In the genomic region with DNA sequence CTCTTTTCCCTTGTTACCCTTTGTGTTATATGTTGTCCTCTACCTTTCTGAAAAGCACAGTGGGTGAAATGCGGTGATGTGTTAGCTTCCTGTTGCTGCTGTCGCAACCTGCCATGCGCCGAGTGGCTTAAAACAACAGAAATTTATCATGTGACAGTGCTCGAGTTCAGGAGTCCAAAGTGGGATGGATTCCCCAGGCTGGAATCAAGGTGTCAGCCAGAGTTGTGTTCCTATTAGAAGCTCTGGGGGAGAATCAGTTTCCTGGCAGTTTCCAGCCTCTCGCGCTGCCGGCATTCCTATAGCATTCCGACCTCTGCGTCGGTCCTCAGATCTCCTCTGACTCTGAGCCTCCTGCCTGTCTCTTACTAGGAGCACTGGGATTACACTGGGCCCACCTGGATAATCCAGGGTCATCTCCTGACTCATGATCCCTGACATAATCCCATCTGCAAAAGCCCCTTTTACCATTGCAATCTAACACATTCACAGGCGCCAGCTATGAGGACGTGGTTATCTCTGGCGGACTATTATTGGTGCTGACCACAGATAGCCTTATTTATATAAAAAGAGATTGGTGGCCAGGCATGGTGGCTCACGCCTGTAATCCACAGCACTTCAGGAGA, we compare ENCODE assay signal across 1 cellular context.
A peak's percentile ranks its signal among the peaks of the same experiment; 100 is the strongest.
TF ChIP-seq lines count a peak whose summit lies in the region.

No MANE protein-coding gene starts in this region.

TF ChIP-seq in HepG2, 621 proteins besides CTCF, POLR2A, EP300 and RAD21 (continued from another document and continues in another):
- TF ChIP-seq, protein P1, sequence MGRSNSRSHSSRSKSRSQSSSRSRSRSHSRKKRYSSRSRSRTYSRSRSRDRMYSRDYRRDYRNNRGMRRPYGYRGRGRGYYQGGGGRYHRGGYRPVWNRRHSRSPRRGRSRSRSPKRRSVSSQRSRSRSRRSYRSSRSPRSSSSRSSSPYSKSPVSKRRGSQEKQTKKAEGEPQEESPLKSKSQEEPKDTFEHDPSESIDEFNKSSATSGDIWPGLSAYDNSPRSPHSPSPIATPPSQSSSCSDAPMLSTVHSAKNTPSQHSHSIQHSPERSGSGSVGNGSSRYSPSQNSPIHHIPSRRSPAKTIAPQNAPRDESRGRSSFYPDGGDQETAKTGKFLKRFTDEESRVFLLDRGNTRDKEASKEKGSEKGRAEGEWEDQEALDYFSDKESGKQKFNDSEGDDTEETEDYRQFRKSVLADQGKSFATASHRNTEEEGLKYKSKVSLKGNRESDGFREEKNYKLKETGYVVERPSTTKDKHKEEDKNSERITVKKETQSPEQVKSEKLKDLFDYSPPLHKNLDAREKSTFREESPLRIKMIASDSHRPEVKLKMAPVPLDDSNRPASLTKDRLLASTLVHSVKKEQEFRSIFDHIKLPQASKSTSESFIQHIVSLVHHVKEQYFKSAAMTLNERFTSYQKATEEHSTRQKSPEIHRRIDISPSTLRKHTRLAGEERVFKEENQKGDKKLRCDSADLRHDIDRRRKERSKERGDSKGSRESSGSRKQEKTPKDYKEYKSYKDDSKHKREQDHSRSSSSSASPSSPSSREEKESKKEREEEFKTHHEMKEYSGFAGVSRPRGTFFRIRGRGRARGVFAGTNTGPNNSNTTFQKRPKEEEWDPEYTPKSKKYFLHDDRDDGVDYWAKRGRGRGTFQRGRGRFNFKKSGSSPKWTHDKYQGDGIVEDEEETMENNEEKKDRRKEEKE (IDR thresholded peaks at IDR 0.05) = no peak
- TF ChIP-seq, protein P2, sequence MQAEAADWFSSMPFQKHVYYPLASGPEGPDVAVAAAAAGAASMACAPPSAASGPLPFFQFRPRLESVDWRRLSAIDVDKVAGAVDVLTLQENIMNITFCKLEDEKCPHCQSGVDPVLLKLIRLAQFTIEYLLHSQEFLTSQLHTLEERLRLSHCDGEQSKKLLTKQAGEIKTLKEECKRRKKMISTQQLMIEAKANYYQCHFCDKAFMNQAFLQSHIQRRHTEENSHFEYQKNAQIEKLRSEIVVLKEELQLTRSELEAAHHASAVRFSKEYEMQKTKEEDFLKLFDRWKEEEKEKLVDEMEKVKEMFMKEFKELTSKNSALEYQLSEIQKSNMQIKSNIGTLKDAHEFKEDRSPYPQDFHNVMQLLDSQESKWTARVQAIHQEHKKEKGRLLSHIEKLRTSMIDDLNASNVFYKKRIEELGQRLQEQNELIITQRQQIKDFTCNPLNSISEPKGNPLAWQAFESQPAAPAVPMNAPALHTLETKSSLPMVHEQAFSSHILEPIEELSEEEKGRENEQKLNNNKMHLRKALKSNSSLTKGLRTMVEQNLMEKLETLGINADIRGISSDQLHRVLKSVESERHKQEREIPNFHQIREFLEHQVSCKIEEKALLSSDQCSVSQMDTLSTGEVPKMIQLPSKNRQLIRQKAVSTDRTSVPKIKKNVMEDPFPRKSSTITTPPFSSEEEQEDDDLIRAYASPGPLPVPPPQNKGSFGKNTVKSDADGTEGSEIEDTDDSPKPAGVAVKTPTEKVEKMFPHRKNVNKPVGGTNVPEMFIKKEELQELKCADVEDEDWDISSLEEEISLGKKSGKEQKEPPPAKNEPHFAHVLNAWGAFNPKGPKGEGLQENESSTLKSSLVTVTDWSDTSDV (CRISPR knock-in tag; IDR thresholded peaks at IDR 0.05) = no peak
- TF ChIP-seq KDM4B (CRISPR knock-in tag; IDR thresholded peaks at IDR 0.05) (no peak), ZNF552 (CRISPR knock-in tag; IDR thresholded peaks at IDR 0.05; ENCODE audit: borderline replicate concordance) (no peak), ZNF329 (CRISPR knock-in tag; IDR thresholded peaks at IDR 0.05; ENCODE audit: low read depth) (no peak), KAT7 (CRISPR knock-in tag; IDR thresholded peaks at IDR 0.05; ENCODE audit: borderline replicate concordance) (no peak), ZNF605 (CRISPR knock-in tag; IDR thresholded peaks at IDR 0.05) (peak; percentile 91), ZSCAN25 (CRISPR knock-in tag; IDR thresholded peaks at IDR 0.05) (no peak), MED1 (CRISPR knock-in tag; IDR thresholded peaks at IDR 0.05) (peak; percentile 87), ZNF678 (CRISPR knock-in tag; IDR thresholded peaks at IDR 0.05) (no peak), RXRB (CRISPR knock-in tag; IDR thresholded peaks at IDR 0.05; ENCODE audit: borderline replicate concordance) (peak; percentile 85), ZMYM2 (CRISPR knock-in tag; IDR thresholded peaks at IDR 0.05) (no peak; the same call in 1 of the 2 replicates), NR1H2 (CRISPR knock-in tag; IDR thresholded peaks at IDR 0.05; ENCODE audit: borderline replicate concordance, low read depth) (no peak), SSRP1 (CRISPR knock-in tag; IDR thresholded peaks at IDR 0.05) (no peak), ZNF441 (CRISPR knock-in tag; IDR thresholded peaks at IDR 0.05; ENCODE audit: borderline replicate concordance) (peak; percentile 43; the same call in 1 of the 2 replicates), ZNF431 (CRISPR knock-in tag; IDR thresholded peaks at IDR 0.05; ENCODE audit: borderline replicate concordance, low read depth) (peak; percentile 75; the same call in 1 of the 2 replicates), CENPX (CRISPR knock-in tag; IDR thresholded peaks at IDR 0.05) (no peak), ZSCAN20 (CRISPR knock-in tag; IDR thresholded peaks at IDR 0.05; ENCODE audit: borderline replicate concordance) (no peak), ZNF205 (CRISPR knock-in tag; IDR thresholded peaks at IDR 0.05) (no peak; the same call in 1 of the 2 replicates), TOE1 (CRISPR knock-in tag; IDR thresholded peaks at IDR 0.05) (no peak), NR2F6 (IDR thresholded peaks at IDR 0.05) (peak; percentile 21; the same call in 1 of the 2 replicates), NR2F6 (CRISPR knock-in tag; IDR thresholded peaks at IDR 0.05) (no peak; the same call in 1 of the 2 replicates), SMAD9 (CRISPR knock-in tag; IDR thresholded peaks at IDR 0.05) (no peak), IKZF1 (IDR thresholded peaks at IDR 0.05) (no peak), SATB2 (CRISPR knock-in tag; IDR thresholded peaks at IDR 0.05) (no peak)
- TF ChIP-seq, protein P3, sequence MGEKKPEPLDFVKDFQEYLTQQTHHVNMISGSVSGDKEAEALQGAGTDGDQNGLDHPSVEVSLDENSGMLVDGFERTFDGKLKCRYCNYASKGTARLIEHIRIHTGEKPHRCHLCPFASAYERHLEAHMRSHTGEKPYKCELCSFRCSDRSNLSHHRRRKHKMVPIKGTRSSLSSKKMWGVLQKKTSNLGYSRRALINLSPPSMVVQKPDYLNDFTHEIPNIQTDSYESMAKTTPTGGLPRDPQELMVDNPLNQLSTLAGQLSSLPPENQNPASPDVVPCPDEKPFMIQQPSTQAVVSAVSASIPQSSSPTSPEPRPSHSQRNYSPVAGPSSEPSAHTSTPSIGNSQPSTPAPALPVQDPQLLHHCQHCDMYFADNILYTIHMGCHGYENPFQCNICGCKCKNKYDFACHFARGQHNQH (CRISPR knock-in tag; IDR thresholded peaks at IDR 0.05) = no peak; the same call in 1 of the 2 replicates
- TF ChIP-seq, protein P4, sequence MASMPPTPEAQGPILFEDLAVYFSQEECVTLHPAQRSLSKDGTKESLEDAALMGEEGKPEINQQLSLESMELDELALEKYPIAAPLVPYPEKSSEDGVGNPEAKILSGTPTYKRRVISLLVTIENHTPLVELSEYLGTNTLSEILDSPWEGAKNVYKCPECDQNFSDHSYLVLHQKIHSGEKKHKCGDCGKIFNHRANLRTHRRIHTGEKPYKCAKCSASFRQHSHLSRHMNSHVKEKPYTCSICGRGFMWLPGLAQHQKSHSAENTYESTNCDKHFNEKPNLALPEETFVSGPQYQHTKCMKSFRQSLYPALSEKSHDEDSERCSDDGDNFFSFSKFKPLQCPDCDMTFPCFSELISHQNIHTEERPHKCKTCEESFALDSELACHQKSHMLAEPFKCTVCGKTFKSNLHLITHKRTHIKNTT (CRISPR knock-in tag; IDR thresholded peaks at IDR 0.05) = no peak
- TF ChIP-seq, protein P5, sequence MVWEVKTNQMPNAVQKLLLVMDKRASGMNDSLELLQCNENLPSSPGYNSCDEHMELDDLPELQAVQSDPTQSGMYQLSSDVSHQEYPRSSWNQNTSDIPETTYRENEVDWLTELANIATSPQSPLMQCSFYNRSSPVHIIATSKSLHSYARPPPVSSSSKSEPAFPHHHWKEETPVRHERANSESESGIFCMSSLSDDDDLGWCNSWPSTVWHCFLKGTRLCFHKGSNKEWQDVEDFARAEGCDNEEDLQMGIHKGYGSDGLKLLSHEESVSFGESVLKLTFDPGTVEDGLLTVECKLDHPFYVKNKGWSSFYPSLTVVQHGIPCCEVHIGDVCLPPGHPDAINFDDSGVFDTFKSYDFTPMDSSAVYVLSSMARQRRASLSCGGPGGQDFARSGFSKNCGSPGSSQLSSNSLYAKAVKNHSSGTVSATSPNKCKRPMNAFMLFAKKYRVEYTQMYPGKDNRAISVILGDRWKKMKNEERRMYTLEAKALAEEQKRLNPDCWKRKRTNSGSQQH (CRISPR knock-in tag; IDR thresholded peaks at IDR 0.05; ENCODE audit: low read depth) = peak; percentile 92; the same call in 1 of the 2 replicates
- TF ChIP-seq, protein P6, sequence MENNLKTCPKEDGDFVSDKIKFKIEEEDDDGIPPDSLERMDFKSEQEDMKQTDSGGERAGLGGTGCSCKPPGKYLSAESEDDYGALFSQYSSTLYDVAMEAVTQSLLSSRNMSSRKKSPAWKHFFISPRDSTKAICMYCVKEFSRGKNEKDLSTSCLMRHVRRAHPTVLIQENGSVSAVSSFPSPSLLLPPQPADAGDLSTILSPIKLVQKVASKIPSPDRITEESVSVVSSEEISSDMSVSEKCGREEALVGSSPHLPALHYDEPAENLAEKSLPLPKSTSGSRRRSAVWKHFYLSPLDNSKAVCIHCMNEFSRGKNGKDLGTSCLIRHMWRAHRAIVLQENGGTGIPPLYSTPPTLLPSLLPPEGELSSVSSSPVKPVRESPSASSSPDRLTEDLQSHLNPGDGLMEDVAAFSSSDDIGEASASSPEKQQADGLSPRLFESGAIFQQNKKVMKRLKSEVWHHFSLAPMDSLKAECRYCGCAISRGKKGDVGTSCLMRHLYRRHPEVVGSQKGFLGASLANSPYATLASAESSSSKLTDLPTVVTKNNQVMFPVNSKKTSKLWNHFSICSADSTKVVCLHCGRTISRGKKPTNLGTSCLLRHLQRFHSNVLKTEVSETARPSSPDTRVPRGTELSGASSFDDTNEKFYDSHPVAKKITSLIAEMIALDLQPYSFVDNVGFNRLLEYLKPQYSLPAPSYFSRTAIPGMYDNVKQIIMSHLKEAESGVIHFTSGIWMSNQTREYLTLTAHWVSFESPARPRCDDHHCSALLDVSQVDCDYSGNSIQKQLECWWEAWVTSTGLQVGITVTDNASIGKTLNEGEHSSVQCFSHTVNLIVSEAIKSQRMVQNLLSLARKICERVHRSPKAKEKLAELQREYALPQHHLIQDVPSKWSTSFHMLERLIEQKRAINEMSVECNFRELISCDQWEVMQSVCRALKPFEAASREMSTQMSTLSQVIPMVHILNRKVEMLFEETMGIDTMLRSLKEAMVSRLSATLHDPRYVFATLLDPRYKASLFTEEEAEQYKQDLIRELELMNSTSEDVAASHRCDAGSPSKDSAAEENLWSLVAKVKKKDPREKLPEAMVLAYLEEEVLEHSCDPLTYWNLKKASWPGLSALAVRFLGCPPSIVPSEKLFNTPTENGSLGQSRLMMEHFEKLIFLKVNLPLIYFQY (CRISPR knock-in tag; IDR thresholded peaks at IDR 0.05; ENCODE audit: borderline replicate concordance) = no peak; the same call in 1 of the 2 replicates
- TF ChIP-seq, protein P7, sequence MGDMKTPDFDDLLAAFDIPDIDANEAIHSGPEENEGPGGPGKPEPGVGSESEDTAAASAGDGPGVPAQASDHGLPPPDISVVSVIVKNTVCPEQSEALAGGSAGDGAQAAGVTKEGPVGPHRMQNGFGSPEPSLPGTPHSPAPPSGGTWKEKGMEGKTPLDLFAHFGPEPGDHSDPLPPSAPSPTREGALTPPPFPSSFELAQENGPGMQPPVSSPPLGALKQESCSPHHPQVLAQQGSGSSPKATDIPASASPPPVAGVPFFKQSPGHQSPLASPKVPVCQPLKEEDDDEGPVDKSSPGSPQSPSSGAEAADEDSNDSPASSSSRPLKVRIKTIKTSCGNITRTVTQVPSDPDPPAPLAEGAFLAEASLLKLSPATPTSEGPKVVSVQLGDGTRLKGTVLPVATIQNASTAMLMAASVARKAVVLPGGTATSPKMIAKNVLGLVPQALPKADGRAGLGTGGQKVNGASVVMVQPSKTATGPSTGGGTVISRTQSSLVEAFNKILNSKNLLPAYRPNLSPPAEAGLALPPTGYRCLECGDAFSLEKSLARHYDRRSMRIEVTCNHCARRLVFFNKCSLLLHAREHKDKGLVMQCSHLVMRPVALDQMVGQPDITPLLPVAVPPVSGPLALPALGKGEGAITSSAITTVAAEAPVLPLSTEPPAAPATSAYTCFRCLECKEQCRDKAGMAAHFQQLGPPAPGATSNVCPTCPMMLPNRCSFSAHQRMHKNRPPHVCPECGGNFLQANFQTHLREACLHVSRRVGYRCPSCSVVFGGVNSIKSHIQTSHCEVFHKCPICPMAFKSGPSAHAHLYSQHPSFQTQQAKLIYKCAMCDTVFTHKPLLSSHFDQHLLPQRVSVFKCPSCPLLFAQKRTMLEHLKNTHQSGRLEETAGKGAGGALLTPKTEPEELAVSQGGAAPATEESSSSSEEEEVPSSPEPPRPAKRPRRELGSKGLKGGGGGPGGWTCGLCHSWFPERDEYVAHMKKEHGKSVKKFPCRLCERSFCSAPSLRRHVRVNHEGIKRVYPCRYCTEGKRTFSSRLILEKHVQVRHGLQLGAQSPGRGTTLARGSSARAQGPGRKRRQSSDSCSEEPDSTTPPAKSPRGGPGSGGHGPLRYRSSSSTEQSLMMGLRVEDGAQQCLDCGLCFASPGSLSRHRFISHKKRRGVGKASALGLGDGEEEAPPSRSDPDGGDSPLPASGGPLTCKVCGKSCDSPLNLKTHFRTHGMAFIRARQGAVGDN (CRISPR knock-in tag; IDR thresholded peaks at IDR 0.05) = no peak; the same call in none of the 2 replicates
- TF ChIP-seq, protein P8, sequence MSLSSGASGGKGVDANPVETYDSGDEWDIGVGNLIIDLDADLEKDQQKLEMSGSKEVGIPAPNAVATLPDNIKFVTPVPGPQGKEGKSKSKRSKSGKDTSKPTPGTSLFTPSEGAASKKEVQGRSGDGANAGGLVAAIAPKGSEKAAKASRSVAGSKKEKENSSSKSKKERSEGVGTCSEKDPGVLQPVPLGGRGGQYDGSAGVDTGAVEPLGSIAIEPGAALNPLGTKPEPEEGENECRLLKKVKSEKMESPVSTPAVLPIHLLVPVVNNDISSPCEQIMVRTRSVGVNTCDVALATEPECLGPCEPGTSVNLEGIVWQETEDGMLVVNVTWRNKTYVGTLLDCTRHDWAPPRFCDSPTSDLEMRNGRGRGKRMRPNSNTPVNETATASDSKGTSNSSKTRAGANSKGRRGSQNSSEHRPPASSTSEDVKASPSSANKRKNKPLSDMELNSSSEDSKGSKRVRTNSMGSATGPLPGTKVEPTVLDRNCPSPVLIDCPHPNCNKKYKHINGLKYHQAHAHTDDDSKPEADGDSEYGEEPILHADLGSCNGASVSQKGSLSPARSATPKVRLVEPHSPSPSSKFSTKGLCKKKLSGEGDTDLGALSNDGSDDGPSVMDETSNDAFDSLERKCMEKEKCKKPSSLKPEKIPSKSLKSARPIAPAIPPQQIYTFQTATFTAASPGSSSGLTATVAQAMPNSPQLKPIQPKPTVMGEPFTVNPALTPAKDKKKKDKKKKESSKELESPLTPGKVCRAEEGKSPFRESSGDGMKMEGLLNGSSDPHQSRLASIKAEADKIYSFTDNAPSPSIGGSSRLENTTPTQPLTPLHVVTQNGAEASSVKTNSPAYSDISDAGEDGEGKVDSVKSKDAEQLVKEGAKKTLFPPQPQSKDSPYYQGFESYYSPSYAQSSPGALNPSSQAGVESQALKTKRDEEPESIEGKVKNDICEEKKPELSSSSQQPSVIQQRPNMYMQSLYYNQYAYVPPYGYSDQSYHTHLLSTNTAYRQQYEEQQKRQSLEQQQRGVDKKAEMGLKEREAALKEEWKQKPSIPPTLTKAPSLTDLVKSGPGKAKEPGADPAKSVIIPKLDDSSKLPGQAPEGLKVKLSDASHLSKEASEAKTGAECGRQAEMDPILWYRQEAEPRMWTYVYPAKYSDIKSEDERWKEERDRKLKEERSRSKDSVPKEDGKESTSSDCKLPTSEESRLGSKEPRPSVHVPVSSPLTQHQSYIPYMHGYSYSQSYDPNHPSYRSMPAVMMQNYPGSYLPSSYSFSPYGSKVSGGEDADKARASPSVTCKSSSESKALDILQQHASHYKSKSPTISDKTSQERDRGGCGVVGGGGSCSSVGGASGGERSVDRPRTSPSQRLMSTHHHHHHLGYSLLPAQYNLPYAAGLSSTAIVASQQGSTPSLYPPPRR (CRISPR knock-in tag; IDR thresholded peaks at IDR 0.05; ENCODE audit: borderline replicate concordance) = no peak
